ENCODE assay signal across 8 cellular contexts in genomic region chr17:56819431-56820145, GRCh38. TPM values are rescaled to one million over a fixed set of nuclear protein-coding genes. Genes with fewer than 3 reads are reported as not detected.
A peak's percentile ranks its signal among the peaks of the same experiment; 100 is the strongest.
DNase-seq lines count a peak whose midpoint lies in the region; ATAC-seq and TF ChIP-seq lines count a peak whose summit lies in the region.

No MANE protein-coding gene starts in this region.

- H3K27me3 Mint-ChIP-seq in Calu3 (ENCODE audit: unreplicated experiment): no peaks in the 10 kb centered on the region
- no peaks in the 10 kb centered on the region for H3K27me3 Mint-ChIP-seq in osteocyte (ENCODE audit: unreplicated experiment)

- TF ChIP-seq CTCF in Calu3 (IDR thresholded peaks at IDR 0.05; ENCODE audit: unreplicated experiment): peak; percentile 63
- TF ChIP-seq CTCF in LNCaP clone FGC (IDR thresholded peaks at IDR 0.05; ENCODE audit: control insufficient read depth, extremely low read depth, insufficient read depth): peak; percentile 88
- TF ChIP-seq CTCF in RWPE1 (conservative IDR thresholded peaks at IDR 0.05; ENCODE audit: low read depth): peak; percentile 92
- TF ChIP-seq CTCF in osteocyte (IDR thresholded peaks at IDR 0.05): peak; percentile 88
- TF ChIP-seq CTCF in transverse colon (IDR thresholded peaks at IDR 0.05): peak; percentile 80 to 93 (median 89)

- no peak for TF ChIP-seq POLR2A in transverse colon (IDR thresholded peaks at IDR 0.05)

- 15 to 16% methylated on average over 14 of the region's 14 CpGs for WGBS in transverse colon (ENCODE audit: low coverage in 1 of 2), 2 donors

- no peak overlapping the region for H3K27ac Mint-ChIP-seq in Calu3 (ENCODE audit: unreplicated experiment)
- no peak overlapping the region for H3K27ac Mint-ChIP-seq in osteocyte (ENCODE audit: unreplicated experiment)

- no peak for TF ChIP-seq EP300 in transverse colon (IDR thresholded peaks at IDR 0.05; ENCODE audit: low read depth)

- peaks cover 12% of the 10 kb centered on the region for H3K4me1 Mint-ChIP-seq in Calu3 (ENCODE audit: low read depth, unreplicated experiment)
- peaks cover 5% of the 10 kb centered on the region for H3K4me1 Mint-ChIP-seq in osteocyte (ENCODE audit: unreplicated experiment)

- BruUV-seq in Calu3 (replicated peaks; lab: Mats Ljungman, UMichigan): no TSS peak

- H3K4me1 ChIP-seq in transverse colon: peaks cover 0 to 16% (median 6%) of the 10 kb centered on the region in 4 donors

- H3K27me3 ChIP-seq in transverse colon: no peaks in the 10 kb centered on the region

- H3K4me3 ChIP-seq in LNCaP clone FGC (ENCODE audit: low read depth, low read length) (no peak overlapping the region), transverse colon (no peak overlapping the region)

- CTCF ChIA-PET in Calu3 (lab: Charles Lee) (interaction anchor here (0.6 to 1.0 kb wide), 7 partner anchors 12 to 120 kb away, joined by 3 to 6 read pairs (median 3); partner anchors contain the start of genes C17orf67, DGKE and TRIM25), RWPE1 (lab: Yijun Ruan, JAX) (interaction anchor here (0.5 to 1.7 kb wide), 19 partner anchors 9 to 1274 kb away, joined by 3 to 6 read pairs (median 3); partner anchors contain the start of genes DGKE and NOG)

- H3K9me3 ChIP-seq in transverse colon: no peaks in the 10 kb centered on the region

- H3K36me3 Mint-ChIP-seq in Calu3 (ENCODE audit: insufficient read depth, unreplicated experiment) (no peaks in the 10 kb centered on the region), osteocyte (ENCODE audit: unreplicated experiment) (peaks cover 2% of the 10 kb centered on the region)

- no peaks in the 10 kb centered on the region for H3K9me3 Mint-ChIP-seq in Calu3 (ENCODE audit: low read depth, unreplicated experiment)
- H3K9me3 Mint-ChIP-seq in osteocyte (ENCODE audit: unreplicated experiment): no peaks in the 10 kb centered on the region

- in situ Hi-C loops in transverse colon (cut with MboI; ENCODE audit: low pct_ligation_motif_present in 1 of 4, low pct_unique_long_range_greater_than_20kb in 1 of 4, low sequenced_read_pairs in 3 of 4): loop anchor here in 3 of 4 donors (5.0 to 25.0 kb wide), 2 partner anchors 118 to 123 kb away; no protein-coding TSS in a partner anchor

- intact Hi-C loops in Calu3 (cut with micrococcal nuclease; ENCODE audit: unreplicated experiment): loop anchor here (1.0 kb wide), 1 partner anchor 121 kb away; no protein-coding TSS in a partner anchor
- intact Hi-C loops in transverse colon (cut with DNase I; ENCODE audit: low total_unique reads): loop anchor here (5.0 kb wide), 1 partner anchor 123 kb away; no protein-coding TSS in a partner anchor

- H3K27ac ChIP-seq in RWPE1 (no peak overlapping the region), transverse colon (no peak overlapping the region)

- H3K36me3 ChIP-seq in transverse colon: no peaks in the 10 kb centered on the region

- POLR2A ChIA-PET in RWPE1 (lab: Yijun Ruan, JAX; ENCODE audit: low non-redundant PET): interaction anchor here (0.6 kb wide), 1 partner anchor 216 kb away, joined by 3 read pairs; no protein-coding TSS in a partner anchor

- ATAC-seq in GM21515 (IDR thresholded peaks at IDR 0.05; ENCODE audit: unreplicated experiment): peak; percentile 72

- DNase-seq in Calu3: peak; percentile 74
- peak; percentile 43 for DNase-seq in LNCaP clone FGC (ENCODE audit: low read depth)
- peak; percentile 78 for DNase-seq in RWPE1 (ENCODE audit: low spot score)
- peak; percentile 46 for DNase-seq in activated T-helper 1 cell treated with Interleukin-2 at 50 U/mL for 16 hours (ENCODE audit: low read depth)
- DNase-seq in fibroblast of the conjunctiva (ENCODE audit: low read depth): peak; percentile 46
- no peak for DNase-seq in osteocyte (ENCODE audit: extremely low spot score, unreplicated experiment)
- DNase-seq in transverse colon: peak; percentile 82

- H3K4me3 Mint-ChIP-seq in Calu3 (ENCODE audit: low read depth, unreplicated experiment) (no peak overlapping the region), osteocyte (ENCODE audit: unreplicated experiment) (no peak overlapping the region)

RNA-seq across cellular contexts. Expression of gene C17orf67, which starts 14.1 kb away (rescaled TPM):
- total RNA-seq in Calu3 (2022): 4.6 and 5.9 TPM in 2 replicates
- 1.6 and 2.4 TPM in 2 replicates for total RNA-seq in osteocyte
- total RNA-seq in transverse colon: 1 to 10 TPM in 1 of 4 donors, under 1 TPM in 1, not detected in 2; 0.27 to 1.3 TPM

RNA-seq across cellular contexts. Expression of gene DGKE, which starts 14.4 kb away (rescaled TPM):
- total RNA-seq in Calu3 (2022) (10.0 and 12.5 TPM in 2 replicates), osteocyte (6.6 and 7.1 TPM in 2 replicates), transverse colon (10 to 100 TPM in 2 of 4 donors, 1 to 10 TPM in 2; 2.6 to 35.9 (median 11.4) TPM)
